23 cellular contexts compared by ENCODE assay signal in the genomic region with DNA sequence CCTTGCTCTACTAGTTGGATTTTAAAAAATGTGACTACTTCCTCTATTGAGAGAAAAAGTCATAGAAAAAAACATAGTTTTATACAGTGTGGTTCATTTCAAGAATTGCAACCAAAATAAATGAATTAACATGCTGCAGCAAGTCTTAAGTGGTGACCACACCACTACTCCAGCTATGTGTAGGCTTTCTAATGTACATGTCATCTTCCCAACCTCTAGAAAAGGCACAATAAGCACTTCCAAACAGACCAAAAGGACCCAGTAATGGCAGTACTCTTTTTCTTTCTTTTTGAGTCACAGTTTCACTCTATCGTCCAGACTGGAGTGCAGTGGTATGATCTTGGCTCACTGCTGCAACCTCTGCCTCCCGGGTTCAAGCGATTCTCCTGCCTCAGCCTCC.
DNase-seq lines count a peak whose midpoint lies in the region; ATAC-seq, FAIRE-seq and TF ChIP-seq lines count a peak whose summit lies in the region.
"Had no signal": no experiment of that assay in that cellular context is flagged by ENCODE, and none has a peak within 500 bp of the region (broad histone marks: within the 10 kb centered on the region; RNA-seq: fewer than 3 reads in every experiment).

No MANE protein-coding gene starts in this region.

- DNase-seq in GM23338 (ENCODE audit: low spot score): no peak
- no peak for DNase-seq in GM12878 (ENCODE audit: low read depth, low spot score)
- DNase-seq in superior temporal gyrus (ENCODE audit: extremely low spot score): no peak
- no peak for DNase-seq in SK-N-SH
- no peak for DNase-seq in OCI-M2 (lab: John Stamatoyannopoulos, UW; ENCODE audit: unreplicated experiment)
- DNase-seq: CD4-positive, CD25-positive, alpha-beta regulatory T cell; EL; GF-D8; GM23248; MG63; NCI-H1048; NCI-H1436; NCI-H187 treated with DMSO at 0.1 percent for 48 hours; NCI-H524 treated with DMSO at 0.1 percent for 48 hours; NCI-H82; OCI-M1 had no signal

- in situ Hi-C loops in GM12878 (cut with MboI): no loop called here

- H3K9ac ChIP-seq in GM12878 (ENCODE audit: control insufficient read depth, insufficient read depth, low read length): no peak overlapping the region
- no peak overlapping the region for H3K9ac ChIP-seq in SK-N-SH
- H3K9ac ChIP-seq: GM23248 had no signal

- RAD21 ChIA-PET in GM12878 (lab: Charles Lee; ENCODE audit: unreplicated experiment): no interaction called here

- SMC1A ChIA-PET in GM12878 (lab: Charles Lee; ENCODE audit: uncharacterized antibody, unreplicated experiment): no interaction called here

- peaks cover 8% of the 10 kb centered on the region for H3K27me3 Mint-ChIP-seq in GM23338 (ENCODE audit: insufficient read depth, low read depth, poor library complexity)
- peaks cover 31% of the 10 kb centered on the region for H3K27me3 Mint-ChIP-seq in stimulated activated memory B cell treated with anti-CD40 and anti-IgM and Interleukin-4, amounts not matched to agents 10 μg/mL and 1 μg/mL and 100 μg/mL, for 72 hours

- H3K36me3 ChIP-seq in GM23338 (ENCODE audit: insufficient read depth) (no peaks in the 10 kb centered on the region), GM12878 (ENCODE audit: control insufficient read depth in 2 of 2, insufficient read depth in 2 of 2, low read length in 1 of 2) (no peaks in the 10 kb centered on the region), SK-N-SH (replicated peaks in 1 of 2; ENCODE audit: control insufficient read depth in 1 of 2, insufficient read depth in 2 of 2, low read length in 1 of 2) (no peaks in the 10 kb centered on the region)
- H3K36me3 ChIP-seq: MG63, SJSA1 had no signal

- TF ChIP-seq EP300 in GM12878 (IDR thresholded peaks at IDR 0.05; ENCODE audit: borderline replicate concordance in 1 of 2, control insufficient read depth in 1 of 2, low read depth in 2 of 2, low read length in 2 of 2) (no peak), SK-N-SH (IDR thresholded peaks at IDR 0.05; ENCODE audit: borderline replicate concordance in 1 of 2, low read depth in 1 of 2, low read length in 1 of 2) (no peak)

- TF ChIP-seq CTCF in GM23338 (conservative IDR thresholded peaks at IDR 0.05; ENCODE audit: low read depth in 2 of 2) (no peak), GM12878 (IDR thresholded peaks at IDR 0.05 in 2 of 3, conservative IDR thresholded peaks at IDR 0.05 in 1 of 3; ENCODE audit: control insufficient read depth in 2 of 3, extremely low read depth in 1 of 3, insufficient read depth in 1 of 3, low read depth in 3 of 3, low read length in 3 of 3) (no peak), SK-N-SH (IDR thresholded peaks at IDR 0.05) (no peak)

- TF ChIP-seq RAD21 in GM12878 (IDR thresholded peaks at IDR 0.05; ENCODE audit: insufficient read depth, low read depth, low read length): no peak
- no peak for TF ChIP-seq RAD21 in SK-N-SH (IDR thresholded peaks at IDR 0.05; ENCODE audit: low read length)

- POLR2A ChIA-PET in GM12878 (lab: Charles Lee) (no interaction called here), SK-N-SH (lab: Yijun Ruan, JAX) (no interaction called here)

- H3K4me2 ChIP-seq in GM23338: 0 out of 2 replicates have a peak overlapping the region, but pooled peaks have one; percentile 21
- H3K4me2 ChIP-seq in GM12878 (ENCODE audit: control insufficient read depth, insufficient read depth): no peak overlapping the region
- H3K4me2 ChIP-seq in SK-N-SH: no peak overlapping the region

- H3K4me3 ChIP-seq in GM23338 (no peak overlapping the region), GM12878 (no peak overlapping the region), SK-N-SH (ENCODE audit: low read depth in 2 of 2, low read length in 1 of 2) (no peak overlapping the region)
- H3K4me3 ChIP-seq: GM23248, K562, MG63, SJSA1 had no signal

- BruUV-seq in GM12878 (replicated peaks; lab: Mats Ljungman, UMichigan): no TSS peak

- WGBS in GM12878 (ENCODE audit: insufficient coverage, insufficient replicate concordance, low lambda C conversion rate, missing lambda C conversion rate): 3% methylated on average over 3 of the region's 3 CpGs
- WGBS in SK-N-SH (ENCODE audit: low lambda C conversion rate): 90% methylated on average over 3 of the region's 3 CpGs

- intact Hi-C loops in GM12878 (cut with micrococcal nuclease; ENCODE audit: unreplicated experiment): no loop called here

- no peaks in the 10 kb centered on the region for H3K79me2 ChIP-seq in GM23338 (replicated peaks; ENCODE audit: insufficient read depth)
- no peaks in the 10 kb centered on the region for H3K79me2 ChIP-seq in GM12878 (ENCODE audit: control insufficient read depth, insufficient read depth, low read length)
- H3K79me2 ChIP-seq in SK-N-SH (ENCODE audit: insufficient read depth): no peaks in the 10 kb centered on the region

- peaks cover 7% of the 10 kb centered on the region; the same call in 1 of the 3 replicates for H3K9me3 Mint-ChIP-seq in GM23338
- H3K9me3 Mint-ChIP-seq in stimulated activated memory B cell treated with anti-CD40 and anti-IgM and Interleukin-4, amounts not matched to agents 10 μg/mL and 1 μg/mL and 100 μg/mL, for 72 hours: no peaks in the 10 kb centered on the region

- H3K27ac ChIP-seq in GM23338 (ENCODE audit: low read depth) (peak overlapping the region; percentile 60), GM12878 (ENCODE audit: control insufficient read depth, insufficient read depth) (no peak overlapping the region), SK-N-SH (ENCODE audit: low read depth in 2 of 2, low read length in 1 of 2) (no peak overlapping the region)
- H3K27ac ChIP-seq: GM23248, HL-60, SJSA1 had no signal

- TF ChIP-seq POLR2A in GM12878 (IDR thresholded peaks at IDR 0.05; ENCODE audit: low read depth, low read length): no peak

- H3K9me3 ChIP-seq in GM12878 (replicated peaks; ENCODE audit: control insufficient read depth, insufficient read depth, low read length): no peaks in the 10 kb centered on the region
- no peaks in the 10 kb centered on the region for H3K9me3 ChIP-seq in SK-N-SH
- H3K9me3 ChIP-seq: MG63, SJSA1 had no signal

- H3K9me2 ChIP-seq in GM23338 (ENCODE audit: insufficient read depth): no peaks in the 10 kb centered on the region
- no peaks in the 10 kb centered on the region for H3K9me2 ChIP-seq in SK-N-SH

- H3K27me3 ChIP-seq in GM23338 (ENCODE audit: insufficient read depth): no peaks in the 10 kb centered on the region
- peaks cover 0 to 2% of the 10 kb centered on the region in 2 experiments; a peak in 2 of 4 replicates for H3K27me3 ChIP-seq in GM12878 (replicated peaks in 1 of 2; ENCODE audit: control insufficient read depth in 2 of 2, insufficient read depth in 2 of 2, low read length in 1 of 2)
- no peaks in the 10 kb centered on the region; the same call in 1 of the 2 replicates for H3K27me3 ChIP-seq in SK-N-SH (ENCODE audit: insufficient read depth)
- H3K27me3 ChIP-seq: MG63 had no signal

- FAIRE-seq in GM12878 (lab: Jason Lieb, UNC): no peak
- FAIRE-seq: HepG2, K562 had no signal

- H3K27ac Mint-ChIP-seq in GM23338: no peak overlapping the region
- H3K27ac Mint-ChIP-seq in stimulated activated memory B cell treated with anti-CD40 and anti-IgM and Interleukin-4, amounts not matched to agents 10 μg/mL and 1 μg/mL and 100 μg/mL, for 72 hours: no peak overlapping the region

- H3K4me1 ChIP-seq in GM23338 (ENCODE audit: insufficient read depth) (peaks cover 24% of the 10 kb centered on the region), GM12878 (ENCODE audit: control insufficient read depth, insufficient read depth, low read length) (no peaks in the 10 kb centered on the region), SK-N-SH (ENCODE audit: control insufficient read depth in 1 of 2, insufficient read depth in 2 of 2, low read depth in 1 of 2, low read length in 1 of 2) (no peaks in the 10 kb centered on the region)
- H3K4me1 ChIP-seq: SJSA1 had no signal

- no peaks in the 10 kb centered on the region for H4K20me1 ChIP-seq in GM23338 (replicated peaks; ENCODE audit: insufficient read depth)
- H4K20me1 ChIP-seq in GM12878 (ENCODE audit: control insufficient read depth, insufficient read depth): no peaks in the 10 kb centered on the region
- no peaks in the 10 kb centered on the region for H4K20me1 ChIP-seq in SK-N-SH (ENCODE audit: insufficient read depth)

- CTCF ChIA-PET in GM12878 (lab: Yijun Ruan, JAX) (no interaction called here), SK-N-SH (lab: Yijun Ruan, JAX) (no interaction called here)

- peaks cover 22% of the 10 kb centered on the region for H3K4me1 Mint-ChIP-seq in GM23338
- H3K4me1 Mint-ChIP-seq in stimulated activated memory B cell treated with anti-CD40 and anti-IgM and Interleukin-4, amounts not matched to agents 10 μg/mL and 1 μg/mL and 100 μg/mL, for 72 hours: no peaks in the 10 kb centered on the region
- H3K4me1 Mint-ChIP-seq: CD4-positive, CD25-positive, alpha-beta regulatory T cell had no signal

- ATAC-seq in GM23338 (no peak), HG02884 (IDR thresholded peaks at IDR 0.05; ENCODE audit: unreplicated experiment) (peak; percentile 52), GM12878 (peak; percentile 42)
- peak; percentile 16 for ATAC-seq in stimulated activated memory B cell treated with anti-CD40 and anti-IgM and Interleukin-4, amounts not matched to agents 10 μg/mL and 1 μg/mL and 100 μg/mL, for 72 hours
- ATAC-seq: HepG2, K562, Right ventricle myocardium inferior had no signal

- H3K4me3 Mint-ChIP-seq in GM23338: no peak overlapping the region; the same call in 2 of the 3 replicates
- no peak overlapping the region for H3K4me3 Mint-ChIP-seq in stimulated activated memory B cell treated with anti-CD40 and anti-IgM and Interleukin-4, amounts not matched to agents 10 μg/mL and 1 μg/mL and 100 μg/mL, for 72 hours
- H3K4me3 Mint-ChIP-seq: CD4-positive, CD25-positive, alpha-beta regulatory T cell had no signal

- H2AFZ ChIP-seq in GM23338: peak overlapping the region; percentile 5; the same call in 1 of the 2 replicates
- H2AFZ ChIP-seq in GM12878 (ENCODE audit: control insufficient read depth, low read depth, low read length): no peak overlapping the region
- no peak overlapping the region for H2AFZ ChIP-seq in SK-N-SH (ENCODE audit: low read depth)
- H2AFZ ChIP-seq: GM23248 had no signal

- H3K36me3 Mint-ChIP-seq in GM23338 (ENCODE audit: low read depth): peaks cover 2% of the 10 kb centered on the region; the same call in 1 of the 3 replicates
- H3K36me3 Mint-ChIP-seq in stimulated activated memory B cell treated with anti-CD40 and anti-IgM and Interleukin-4, amounts not matched to agents 10 μg/mL and 1 μg/mL and 100 μg/mL, for 72 hours: no peaks in the 10 kb centered on the region
- H3K36me3 Mint-ChIP-seq: CD4-positive, CD25-positive, alpha-beta regulatory T cell had no signal

- H3F3A ChIP-seq in GM23338 (replicated peaks; ENCODE audit: low read depth) (no peaks in the 10 kb centered on the region), SK-N-SH (replicated peaks; ENCODE audit: insufficient read depth) (no peaks in the 10 kb centered on the region)

TF ChIP-seq in GM12878, 131 proteins besides CTCF, POLR2A, EP300 and RAD21 (continues in another document):
- peak; percentile 31; the same call in 1 of the 2 replicates for TF ChIP-seq JUNB (IDR thresholded peaks at IDR 0.05)
- no peak for TF ChIP-seq SRF (IDR thresholded peaks at IDR 0.05; ENCODE audit: low read depth in 2 of 2, low read length in 2 of 2)

TF ChIP-seq in SK-N-SH, 30 proteins besides CTCF, POLR2A, EP300 and RAD21:
- no peak for TF ChIP-seq JUND (IDR thresholded peaks at IDR 0.05)
- TF ChIP-seq RFX5 (IDR thresholded peaks at IDR 0.05; ENCODE audit: low read length): no peak
- no peak for TF ChIP-seq GABPA (IDR thresholded peaks at IDR 0.05; ENCODE audit: low read depth)
- no peak for TF ChIP-seq EZH2phosphoT487 (IDR thresholded peaks at IDR 0.05; ENCODE audit: borderline replicate concordance, low read depth)
